Comparison of ENCODE assay signal across 1 cellular context in genomic region chr17:74759243-74759801, GRCh38.
TF ChIP-seq lines count a peak whose summit lies in the region.

No MANE protein-coding gene starts in this region.

TF ChIP-seq in liver, 16 proteins besides CTCF, POLR2A, EP300 and RAD21 (continued from another document):
- no peak for TF ChIP-seq ZBTB33 (IDR thresholded peaks at IDR 0.05)
- TF ChIP-seq JUND (IDR thresholded peaks at IDR 0.05): no peak
- TF ChIP-seq ATF3 (IDR thresholded peaks at IDR 0.05): no peak
